In genomic region chr19:11155373-11156120, GRCh38 we compare ENCODE assay signal across 1 cellular context.
A peak's percentile ranks its signal among the peaks of the same experiment; 100 is the strongest.
TF ChIP-seq lines count a peak whose summit lies in the region.

A gene with protein sequence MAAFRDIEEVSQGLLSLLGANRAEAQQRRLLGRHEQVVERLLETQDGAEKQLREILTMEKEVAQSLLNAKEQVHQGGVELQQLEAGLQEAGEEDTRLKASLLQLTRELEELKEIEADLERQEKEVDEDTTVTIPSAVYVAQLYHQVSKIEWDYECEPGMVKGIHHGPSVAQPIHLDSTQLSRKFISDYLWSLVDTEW (minus strand): TSS chr19:11155782. CDS start chr19:11155776, 6 bp downstream.

TF ChIP-seq in GM12878, 131 proteins besides CTCF, POLR2A, EP300 and RAD21 (continued from another document):
- TF ChIP-seq USF2 (IDR thresholded peaks at IDR 0.05; ENCODE audit: borderline replicate concordance, low read depth, low read length) (no peak), DPF2 (IDR thresholded peaks at IDR 0.05) (peak; percentile 99), FOS (IDR thresholded peaks at IDR 0.05; ENCODE audit: borderline replicate concordance, extremely low read depth, insufficient read length) (peak; percentile 70), PAX5 (IDR thresholded peaks at IDR 0.05; ENCODE audit: borderline replicate concordance, low read depth, low read length) (0 out of 2 replicates have a peak, but pooled peaks have one; percentile 12), PAX8 (IDR thresholded peaks at IDR 0.05) (no peak), GABPA (IDR thresholded peaks at IDR 0.05; ENCODE audit: low read depth) (no peak), IRF4 (IDR thresholded peaks at IDR 0.05; ENCODE audit: low read depth, low read length) (no peak), RB1 (IDR thresholded peaks at IDR 0.05; ENCODE audit: borderline replicate concordance) (peak; percentile 74; the same call in 1 of the 2 replicates), HDAC6 (IDR thresholded peaks at IDR 0.05; ENCODE audit: unreplicated experiment) (no peak), GATAD2B (conservative IDR thresholded peaks at IDR 0.05; ENCODE audit: low read depth) (peak; percentile 57), SUZ12 (IDR thresholded peaks at IDR 0.05; ENCODE audit: unreplicated experiment) (no peak), PKNOX1 (IDR thresholded peaks at IDR 0.05) (peak; percentile 100), YY1 (IDR thresholded peaks at IDR 0.05; ENCODE audit: low read depth, low read length) (peak; percentile 96), RFX5 (IDR thresholded peaks at IDR 0.05; ENCODE audit: low read depth, low read length) (peak; percentile 54; the same call in 1 of the 2 replicates), SMAD5 (IDR thresholded peaks at IDR 0.05; ENCODE audit: low read depth) (0 out of 2 replicates have a peak, but pooled peaks have one; percentile 35), SIN3A (IDR thresholded peaks at IDR 0.05; ENCODE audit: low read depth, low read length) (peak; percentile 99), MEF2A (IDR thresholded peaks at IDR 0.05; ENCODE audit: insufficient read depth, low read depth, low read length) (no peak), MXI1 (IDR thresholded peaks at IDR 0.05; ENCODE audit: low read depth, low read length) (peak; percentile 96), SP1 (IDR thresholded peaks at IDR 0.05; ENCODE audit: low read depth, low read length) (peak; percentile 97), ZBTB11 (CRISPR knock-in tag; IDR thresholded peaks at IDR 0.05) (no peak), ASH2L (IDR thresholded peaks at IDR 0.05; ENCODE audit: borderline replicate concordance, low read depth) (no peak), LARP7 (IDR thresholded peaks at IDR 0.05) (peak; percentile 44; the same call in 1 of the 2 replicates), POU2F2 (IDR thresholded peaks at IDR 0.05; ENCODE audit: borderline replicate concordance, low read depth, low read length) (peak; percentile 60; the same call in 2 of the 3 replicates), IKZF1 (conservative IDR thresholded peaks at IDR 0.05) (peak; percentile 38; the same call in 1 of the 2 replicates), TCF3 (IDR thresholded peaks at IDR 0.05; ENCODE audit: borderline replicate concordance, insufficient read depth, low read depth, low read length) (peak; percentile 36; the same call in 1 of the 2 replicates), FOXK2 (IDR thresholded peaks at IDR 0.05) (peak; percentile 80), HDAC2 (IDR thresholded peaks at IDR 0.05) (0 out of 2 replicates have a peak, but pooled peaks have one; percentile 61), RUNX3 (IDR thresholded peaks at IDR 0.05; ENCODE audit: low read length) (peak; percentile 26; the same call in 1 of the 2 replicates), CREM (IDR thresholded peaks at IDR 0.05; ENCODE audit: low read depth) (0 out of 2 replicates have a peak, but pooled peaks have one; percentile 37), CHD2 (IDR thresholded peaks at IDR 0.05; ENCODE audit: borderline replicate concordance, low read depth, low read length) (peak; percentile 95), CREB1 (IDR thresholded peaks at IDR 0.05; ENCODE audit: low read depth) (peak; percentile 75), EGR1 (IDR thresholded peaks at IDR 0.05; ENCODE audit: borderline replicate concordance in 1 of 2, low read depth in 2 of 2, low read length in 2 of 2) (no peak)
- TF ChIP-seq, protein P1, sequence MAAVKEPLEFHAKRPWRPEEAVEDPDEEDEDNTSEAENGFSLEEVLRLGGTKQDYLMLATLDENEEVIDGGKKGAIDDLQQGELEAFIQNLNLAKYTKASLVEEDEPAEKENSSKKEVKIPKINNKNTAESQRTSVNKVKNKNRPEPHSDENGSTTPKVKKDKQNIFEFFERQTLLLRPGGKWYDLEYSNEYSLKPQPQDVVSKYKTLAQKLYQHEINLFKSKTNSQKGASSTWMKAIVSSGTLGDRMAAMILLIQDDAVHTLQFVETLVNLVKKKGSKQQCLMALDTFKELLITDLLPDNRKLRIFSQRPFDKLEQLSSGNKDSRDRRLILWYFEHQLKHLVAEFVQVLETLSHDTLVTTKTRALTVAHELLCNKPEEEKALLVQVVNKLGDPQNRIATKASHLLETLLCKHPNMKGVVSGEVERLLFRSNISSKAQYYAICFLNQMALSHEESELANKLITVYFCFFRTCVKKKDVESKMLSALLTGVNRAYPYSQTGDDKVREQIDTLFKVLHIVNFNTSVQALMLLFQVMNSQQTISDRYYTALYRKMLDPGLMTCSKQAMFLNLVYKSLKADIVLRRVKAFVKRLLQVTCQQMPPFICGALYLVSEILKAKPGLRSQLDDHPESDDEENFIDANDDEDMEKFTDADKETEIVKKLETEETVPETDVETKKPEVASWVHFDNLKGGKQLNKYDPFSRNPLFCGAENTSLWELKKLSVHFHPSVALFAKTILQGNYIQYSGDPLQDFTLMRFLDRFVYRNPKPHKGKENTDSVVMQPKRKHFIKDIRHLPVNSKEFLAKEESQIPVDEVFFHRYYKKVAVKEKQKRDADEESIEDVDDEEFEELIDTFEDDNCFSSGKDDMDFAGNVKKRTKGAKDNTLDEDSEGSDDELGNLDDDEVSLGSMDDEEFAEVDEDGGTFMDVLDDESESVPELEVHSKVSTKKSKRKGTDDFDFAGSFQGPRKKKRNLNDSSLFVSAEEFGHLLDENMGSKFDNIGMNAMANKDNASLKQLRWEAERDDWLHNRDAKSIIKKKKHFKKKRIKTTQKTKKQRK (IDR thresholded peaks at IDR 0.05; ENCODE audit: low read depth, low read length): peak; percentile 72; the same call in 1 of the 2 replicates
- TF ChIP-seq, protein P2, sequence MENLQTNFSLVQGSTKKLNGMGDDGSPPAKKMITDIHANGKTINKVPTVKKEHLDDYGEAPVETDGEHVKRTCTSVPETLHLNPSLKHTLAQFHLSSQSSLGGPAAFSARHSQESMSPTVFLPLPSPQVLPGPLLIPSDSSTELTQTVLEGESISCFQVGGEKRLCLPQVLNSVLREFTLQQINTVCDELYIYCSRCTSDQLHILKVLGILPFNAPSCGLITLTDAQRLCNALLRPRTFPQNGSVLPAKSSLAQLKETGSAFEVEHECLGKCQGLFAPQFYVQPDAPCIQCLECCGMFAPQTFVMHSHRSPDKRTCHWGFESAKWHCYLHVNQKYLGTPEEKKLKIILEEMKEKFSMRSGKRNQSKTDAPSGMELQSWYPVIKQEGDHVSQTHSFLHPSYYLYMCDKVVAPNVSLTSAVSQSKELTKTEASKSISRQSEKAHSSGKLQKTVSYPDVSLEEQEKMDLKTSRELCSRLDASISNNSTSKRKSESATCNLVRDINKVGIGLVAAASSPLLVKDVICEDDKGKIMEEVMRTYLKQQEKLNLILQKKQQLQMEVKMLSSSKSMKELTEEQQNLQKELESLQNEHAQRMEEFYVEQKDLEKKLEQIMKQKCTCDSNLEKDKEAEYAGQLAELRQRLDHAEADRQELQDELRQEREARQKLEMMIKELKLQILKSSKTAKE (IDR thresholded peaks at IDR 0.05; ENCODE audit: low read depth, poor library complexity, severe bottlenecking): peak; percentile 7
- TF ChIP-seq, protein P3, sequence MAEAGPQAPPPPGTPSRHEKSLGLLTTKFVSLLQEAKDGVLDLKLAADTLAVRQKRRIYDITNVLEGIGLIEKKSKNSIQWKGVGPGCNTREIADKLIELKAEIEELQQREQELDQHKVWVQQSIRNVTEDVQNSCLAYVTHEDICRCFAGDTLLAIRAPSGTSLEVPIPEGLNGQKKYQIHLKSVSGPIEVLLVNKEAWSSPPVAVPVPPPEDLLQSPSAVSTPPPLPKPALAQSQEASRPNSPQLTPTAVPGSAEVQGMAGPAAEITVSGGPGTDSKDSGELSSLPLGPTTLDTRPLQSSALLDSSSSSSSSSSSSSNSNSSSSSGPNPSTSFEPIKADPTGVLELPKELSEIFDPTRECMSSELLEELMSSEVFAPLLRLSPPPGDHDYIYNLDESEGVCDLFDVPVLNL (IDR thresholded peaks at IDR 0.05; ENCODE audit: low read depth, low read length): peak; percentile 98
- TF ChIP-seq, protein P4, sequence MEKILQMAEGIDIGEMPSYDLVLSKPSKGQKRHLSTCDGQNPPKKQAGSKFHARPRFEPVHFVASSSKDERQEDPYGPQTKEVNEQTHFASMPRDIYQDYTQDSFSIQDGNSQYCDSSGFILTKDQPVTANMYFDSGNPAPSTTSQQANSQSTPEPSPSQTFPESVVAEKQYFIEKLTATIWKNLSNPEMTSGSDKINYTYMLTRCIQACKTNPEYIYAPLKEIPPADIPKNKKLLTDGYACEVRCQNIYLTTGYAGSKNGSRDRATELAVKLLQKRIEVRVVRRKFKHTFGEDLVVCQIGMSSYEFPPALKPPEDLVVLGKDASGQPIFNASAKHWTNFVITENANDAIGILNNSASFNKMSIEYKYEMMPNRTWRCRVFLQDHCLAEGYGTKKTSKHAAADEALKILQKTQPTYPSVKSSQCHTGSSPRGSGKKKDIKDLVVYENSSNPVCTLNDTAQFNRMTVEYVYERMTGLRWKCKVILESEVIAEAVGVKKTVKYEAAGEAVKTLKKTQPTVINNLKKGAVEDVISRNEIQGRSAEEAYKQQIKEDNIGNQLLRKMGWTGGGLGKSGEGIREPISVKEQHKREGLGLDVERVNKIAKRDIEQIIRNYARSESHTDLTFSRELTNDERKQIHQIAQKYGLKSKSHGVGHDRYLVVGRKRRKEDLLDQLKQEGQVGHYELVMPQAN (conservative IDR thresholded peaks at IDR 0.05): peak; percentile 99
- TF ChIP-seq, protein P5, sequence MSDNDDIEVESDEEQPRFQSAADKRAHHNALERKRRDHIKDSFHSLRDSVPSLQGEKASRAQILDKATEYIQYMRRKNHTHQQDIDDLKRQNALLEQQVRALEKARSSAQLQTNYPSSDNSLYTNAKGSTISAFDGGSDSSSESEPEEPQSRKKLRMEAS (IDR thresholded peaks at IDR 0.05; ENCODE audit: low read depth, low read length): peak; percentile 54; the same call in 1 of the 2 replicates
- TF ChIP-seq, protein P6, sequence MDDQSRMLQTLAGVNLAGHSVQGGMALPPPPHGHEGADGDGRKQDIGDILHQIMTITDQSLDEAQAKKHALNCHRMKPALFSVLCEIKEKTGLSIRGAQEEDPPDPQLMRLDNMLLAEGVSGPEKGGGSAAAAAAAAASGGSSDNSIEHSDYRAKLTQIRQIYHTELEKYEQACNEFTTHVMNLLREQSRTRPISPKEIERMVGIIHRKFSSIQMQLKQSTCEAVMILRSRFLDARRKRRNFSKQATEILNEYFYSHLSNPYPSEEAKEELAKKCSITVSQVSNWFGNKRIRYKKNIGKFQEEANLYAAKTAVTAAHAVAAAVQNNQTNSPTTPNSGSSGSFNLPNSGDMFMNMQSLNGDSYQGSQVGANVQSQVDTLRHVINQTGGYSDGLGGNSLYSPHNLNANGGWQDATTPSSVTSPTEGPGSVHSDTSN (IDR thresholded peaks at IDR 0.05; ENCODE audit: insufficient replicate concordance, low read depth, low read length): peak; percentile 98
TF ChIP-seq in GM12878: peak in this region for 37.
